In the genomic region with DNA sequence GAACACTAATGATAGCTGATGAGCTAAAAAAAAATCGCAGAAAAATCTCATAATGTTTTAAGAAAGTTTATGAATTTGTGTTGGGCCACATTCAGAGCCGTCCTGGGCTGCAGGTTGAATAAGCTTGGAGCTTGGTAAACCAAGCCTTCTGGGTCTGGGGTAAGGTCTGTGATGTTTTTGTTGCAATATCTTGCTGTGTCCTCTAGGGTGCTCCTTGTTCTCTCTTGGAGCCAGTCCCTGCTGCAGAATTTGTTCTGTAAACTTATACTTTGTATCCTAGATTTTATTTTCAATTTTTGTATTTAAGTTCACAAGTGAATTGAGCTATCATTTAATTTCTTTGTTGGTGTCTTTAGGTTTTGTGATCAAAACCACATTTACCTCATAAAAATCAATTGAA, we compare ENCODE assay signal across 9 cellular contexts.
DNase-seq lines count a peak whose midpoint lies in the region; ATAC-seq and TF ChIP-seq lines count a peak whose summit lies in the region.
"Had no signal": no experiment of that assay in that cellular context is flagged by ENCODE, and none has a peak within 500 bp of the region (broad histone marks: within the 10 kb centered on the region; RNA-seq: fewer than 3 reads in every experiment).

No MANE protein-coding gene starts in this region.

- no peaks in the 10 kb centered on the region for H3K9me3 Mint-ChIP-seq in osteocyte (ENCODE audit: unreplicated experiment)
- H3K9me3 Mint-ChIP-seq: memory B cell had no signal

- H3K27me3 ChIP-seq in ascending aorta: no peaks in the 10 kb centered on the region
- no peaks in the 10 kb centered on the region for H3K27me3 ChIP-seq in transverse colon
- H3K27me3 ChIP-seq in psoas muscle (ENCODE audit: insufficient read depth in 3 of 3, low read length in 2 of 3): no peaks in the 10 kb centered on the region
- no peaks in the 10 kb centered on the region for H3K27me3 ChIP-seq in body of pancreas

- H3K4me3 Mint-ChIP-seq in osteocyte (ENCODE audit: unreplicated experiment): no peak overlapping the region
- H3K4me3 Mint-ChIP-seq: memory B cell had no signal

- WGBS in transverse colon (ENCODE audit: low coverage in 1 of 2), 2 donors: 61 to 70% methylated on average over 2 of the region's 2 CpGs
- WGBS in psoas muscle, 3 donors: 54 to 67% (median 66%) methylated on average over 2 of the region's 2 CpGs
- WGBS in body of pancreas, 2 donors: 41 to 57% methylated on average over 2 of the region's 2 CpGs

- H3K9me3 ChIP-seq in ascending aorta (no peaks in the 10 kb centered on the region), transverse colon (no peaks in the 10 kb centered on the region), psoas muscle (no peaks in the 10 kb centered on the region), body of pancreas (no peaks in the 10 kb centered on the region)

- H3K36me3 Mint-ChIP-seq in osteocyte (ENCODE audit: unreplicated experiment): peaks cover 2% of the 10 kb centered on the region
- H3K36me3 Mint-ChIP-seq: memory B cell had no signal

- TF ChIP-seq EP300 in transverse colon (IDR thresholded peaks at IDR 0.05; ENCODE audit: low read depth): no peak

- no peak for TF ChIP-seq POLR2A in transverse colon (IDR thresholded peaks at IDR 0.05)
- TF ChIP-seq POLR2A in body of pancreas (IDR thresholded peaks at IDR 0.05): no peak

- H3K36me3 ChIP-seq in ascending aorta (no peaks in the 10 kb centered on the region), transverse colon (no peaks in the 10 kb centered on the region), psoas muscle (ENCODE audit: insufficient read depth in 1 of 2, low read depth in 1 of 2) (no peaks in the 10 kb centered on the region), body of pancreas (replicated peaks in 1 of 2; ENCODE audit: insufficient read depth in 1 of 2, low read depth in 2 of 2) (no peaks in the 10 kb centered on the region)

- peaks cover 20% of the 10 kb centered on the region for H3K4me1 Mint-ChIP-seq in osteocyte (ENCODE audit: unreplicated experiment)
- H3K4me1 Mint-ChIP-seq: memory B cell had no signal

- ATAC-seq in HG03175 (IDR thresholded peaks at IDR 0.05; ENCODE audit: unreplicated experiment): peak; percentile 84
- ATAC-seq in psoas muscle: no peak
- ATAC-seq in body of pancreas: no peak

- intact Hi-C loops in ascending aorta (cut with DNase I): no loop called here
- intact Hi-C loops in transverse colon (cut with DNase I; ENCODE audit: low total_unique reads): no loop called here
- intact Hi-C loops in psoas muscle (cut with DNase I): no loop called here
- intact Hi-C loops in body of pancreas (cut with DNase I): no loop called here

- no peak overlapping the region for H3K27ac Mint-ChIP-seq in osteocyte (ENCODE audit: unreplicated experiment)
- H3K27ac Mint-ChIP-seq: memory B cell had no signal

- peak in 2 of 3 experiments; percentile 13 to 16 for TF ChIP-seq CTCF in ascending aorta (IDR thresholded peaks at IDR 0.05)
- peak; percentile 50 for TF ChIP-seq CTCF in osteocyte (IDR thresholded peaks at IDR 0.05)
- peak in 2 of 5 experiments; percentile 15 to 32 for TF ChIP-seq CTCF in transverse colon (IDR thresholded peaks at IDR 0.05)
- no peak for TF ChIP-seq CTCF in psoas muscle (IDR thresholded peaks at IDR 0.05)
- peak in 2 of 7 experiments; percentile 9 to 28 for TF ChIP-seq CTCF in body of pancreas (IDR thresholded peaks at IDR 0.05)

- no peaks in the 10 kb centered on the region for H3K27me3 Mint-ChIP-seq in osteocyte (ENCODE audit: unreplicated experiment)

- H3K4me1 ChIP-seq in ascending aorta (peaks cover 0 to 7% of the 10 kb centered on the region in 2 donors), transverse colon (peaks cover 0 to 13% (median 0%) of the 10 kb centered on the region in 4 donors), psoas muscle (no peaks in the 10 kb centered on the region), body of pancreas (no peaks in the 10 kb centered on the region)

- in situ Hi-C loops in transverse colon (cut with MboI; ENCODE audit: low pct_ligation_motif_present in 1 of 4, low pct_unique_long_range_greater_than_20kb in 1 of 4, low sequenced_read_pairs in 3 of 4): no loop called here

- H3K4me3 ChIP-seq in ascending aorta (no peak overlapping the region), transverse colon (no peak overlapping the region), psoas muscle (no peak overlapping the region), body of pancreas (no peak overlapping the region)

- no peak overlapping the region for H3K27ac ChIP-seq in ascending aorta
- H3K27ac ChIP-seq in transverse colon: no peak overlapping the region
- H3K27ac ChIP-seq in psoas muscle: no peak overlapping the region
- no peak overlapping the region for H3K27ac ChIP-seq in body of pancreas

- DNase-seq in NCI-H2196 (lab: John Stamatoyannopoulos, UW; ENCODE audit: unreplicated experiment) (peak; percentile 5), NCI-H2196 treated with DMSO at 0.1 percent for 48 hours (lab: John Stamatoyannopoulos, UW; ENCODE audit: unreplicated experiment) (no peak), ascending aorta (ENCODE audit: low spot score in 2 of 2) (no peak), osteocyte (ENCODE audit: extremely low spot score, unreplicated experiment) (no peak), transverse colon (no peak), psoas muscle (no peak), body of pancreas (no peak)
